1 cellular context compared by ENCODE assay signal in genomic region chr2:102145939-102146338, GRCh38.
TF ChIP-seq lines count a peak whose summit lies in the region.

No MANE protein-coding gene starts in this region.

TF ChIP-seq in HepG2, 621 proteins besides CTCF, POLR2A, EP300 and RAD21:
- TF ChIP-seq DMTF1 (CRISPR knock-in tag; IDR thresholded peaks at IDR 0.05), result 0 out of 2 replicates have a peak, but pooled peaks have one; percentile 38
- TF ChIP-seq ZNF274 (CRISPR knock-in tag; IDR thresholded peaks at IDR 0.05), result peak; percentile 96; the same call in 1 of the 2 replicates
- TF ChIP-seq U2AF1 (optimal IDR thresholded peaks at IDR 0.05; ENCODE audit: low read depth, low read length), result no peak
